8 cellular contexts compared by ENCODE assay signal in the genomic region with DNA sequence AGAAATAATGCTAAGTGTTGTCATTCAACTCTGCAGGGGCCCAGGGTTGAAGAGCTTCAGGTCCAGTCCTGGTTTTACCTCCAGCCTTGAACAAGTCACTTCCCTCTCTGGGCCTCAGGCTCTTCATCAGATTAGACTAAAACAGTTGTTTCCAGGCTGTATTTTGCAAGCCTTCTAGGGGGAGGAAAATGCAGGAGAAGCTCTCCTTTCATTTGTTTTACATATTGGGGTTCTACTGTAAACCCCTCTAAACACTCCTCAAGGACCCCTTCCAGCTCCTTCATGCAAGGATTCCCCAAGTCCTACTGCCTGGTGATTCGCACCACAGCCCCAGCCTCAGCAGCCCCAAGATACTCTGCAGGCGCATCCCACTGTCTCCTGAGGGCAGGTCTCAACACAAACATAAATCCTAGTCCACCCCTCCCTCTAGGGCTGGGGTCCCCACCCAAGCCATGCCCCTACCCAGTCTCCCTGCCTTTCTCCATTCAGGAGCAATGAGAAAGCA. TPM values are rescaled to one million over a fixed set of nuclear protein-coding genes. Genes with fewer than 3 reads are reported as not detected.
DNase-seq lines count a peak whose midpoint lies in the region; ATAC-seq, FAIRE-seq and TF ChIP-seq lines count a peak whose summit lies in the region.

No MANE protein-coding gene starts in this region.

- ATAC-seq in K562: peak; percentile 93
- ATAC-seq in HG02642 (IDR thresholded peaks at IDR 0.05; ENCODE audit: poor library complexity, unreplicated experiment): no peak
- no peak for ATAC-seq in GM19395 (IDR thresholded peaks at IDR 0.05; ENCODE audit: unreplicated experiment)

- H3K27ac Mint-ChIP-seq in glutamatergic neuron (ENCODE audit: unreplicated experiment): no peak overlapping the region

- POLR2A ChIA-PET in K562 (lab: Yijun Ruan, JAX): interaction anchor here (0.6 kb wide), 1 partner anchor 56 kb away, joined by 3 read pairs; no protein-coding TSS in a partner anchor

- H3K27me3 Mint-ChIP-seq in glutamatergic neuron (ENCODE audit: unreplicated experiment): peaks cover 2% of the 10 kb centered on the region

- no peak; the same call in 1 of the 2 replicates for TF ChIP-seq POLR2A in K562 (conservative IDR thresholded peaks at IDR 0.05)

- CTCF ChIA-PET in K562 (lab: Yijun Ruan, JAX; ENCODE audit: low intra/inter-chr PET ratio): no interaction called here

- no TSS peak for BruUV-seq in K562 (replicated peaks; lab: Mats Ljungman, UMichigan)

- H3K27me3 ChIP-seq in DOHH2 (ENCODE audit: control insufficient read depth, low read length): peaks cover 15% of the 10 kb centered on the region
- no peaks in the 10 kb centered on the region for H3K27me3 ChIP-seq in Loucy (ENCODE audit: insufficient read depth, low read length, poor library complexity, severe bottlenecking)
- no peaks in the 10 kb centered on the region for H3K27me3 ChIP-seq in K562 (ENCODE audit: control insufficient read depth in 2 of 2, insufficient read depth in 2 of 2, low read length in 2 of 2)

- FAIRE-seq in K562 (lab: Jason Lieb, UNC): peak; percentile 94

- H3K9me3 Mint-ChIP-seq in glutamatergic neuron (ENCODE audit: unreplicated experiment): peaks cover 3% of the 10 kb centered on the region

- in situ Hi-C loops in K562 (cut with MboI): no loop called here

- H3K79me2 ChIP-seq in DOHH2 (ENCODE audit: control insufficient read depth, low read length) (no peaks in the 10 kb centered on the region), Loucy (ENCODE audit: insufficient read depth, low read length) (no peaks in the 10 kb centered on the region), K562 (ENCODE audit: control insufficient read depth, insufficient read depth, low read length) (no peaks in the 10 kb centered on the region)

- 5% methylated on average over 2 of the region's 2 CpGs for WGBS in K562 (ENCODE audit: insufficient coverage, low coverage, missing lambda C conversion rate)
- WGBS in mesodermal cell (ENCODE audit: insufficient coverage in 2 of 2), 2 experiments: 40 to 83% methylated on average over 1 to 2 of the region's 2 CpGs

- H3K9ac ChIP-seq in Loucy (ENCODE audit: low read depth, low read length, poor library complexity, severe bottlenecking) (peak overlapping the region; percentile 87), K562 (ENCODE audit: insufficient read depth in 1 of 2, low read depth in 2 of 2, low read length in 2 of 2) (peak overlapping the region; percentile 69 to 82; a peak in 3 of 4 replicates)

- no peaks in the 10 kb centered on the region for H3K9me2 ChIP-seq in DOHH2 (replicated peaks; ENCODE audit: control insufficient read depth, low read length)
- H3K9me2 ChIP-seq in Loucy (replicated peaks; ENCODE audit: low read depth, low read length): no peaks in the 10 kb centered on the region

- H3K27ac ChIP-seq in DOHH2 (ENCODE audit: low read depth, low read length): no peak overlapping the region
- H3K27ac ChIP-seq in K562 (ENCODE audit: extremely low read depth, low read depth, low read length): peak overlapping the region; percentile 82
- H3K27ac ChIP-seq in mesodermal cell (ENCODE audit: low read depth, low read length, severe bottlenecking): peak overlapping the region; percentile 62

- intact Hi-C loops in K562 (cut with micrococcal nuclease): loop anchor here (1.0 to 5.0 kb wide), 2 partner anchors 56 to 91 kb away; no protein-coding TSS in a partner anchor

- TF ChIP-seq CTCF in DOHH2 (IDR thresholded peaks at IDR 0.05; ENCODE audit: low read depth, low read length, poor library complexity, severe bottlenecking): no peak
- TF ChIP-seq CTCF in Loucy (conservative IDR thresholded peaks at IDR 0.05; ENCODE audit: low read length): no peak
- TF ChIP-seq CTCF in K562 (IDR thresholded peaks at IDR 0.05 in 2 of 3, conservative IDR thresholded peaks at IDR 0.05 in 1 of 3; ENCODE audit: insufficient read depth in 2 of 3, low read depth in 1 of 3, low read length in 3 of 3): no peak
- TF ChIP-seq CTCF in glutamatergic neuron (IDR thresholded peaks at IDR 0.05; ENCODE audit: partially characterized antibody, unreplicated experiment): no peak

- H3K4me1 ChIP-seq in DOHH2 (ENCODE audit: control insufficient read depth, low read length): peaks cover 8% of the 10 kb centered on the region
- peaks cover 17% of the 10 kb centered on the region for H3K4me1 ChIP-seq in Loucy (ENCODE audit: insufficient read depth, low read length, poor library complexity, severe bottlenecking)
- H3K4me1 ChIP-seq in K562 (replicated peaks in 1 of 2; ENCODE audit: control insufficient read depth in 2 of 2, insufficient read depth in 2 of 2, low read length in 2 of 2): peaks cover 34 to 46% of the 10 kb centered on the region in 2 experiments
- H3K4me1 ChIP-seq in mesodermal cell (ENCODE audit: control insufficient read depth, insufficient read depth, low read length, poor library complexity, severe bottlenecking): peaks cover 16% of the 10 kb centered on the region

- DNase-seq in K562 (ENCODE audit: extremely low read depth in 1 of 4, low spot score in 3 of 4): peak; percentile 70 to 92 (median 74)
- no peak for DNase-seq in DMS153 treated with DMSO at 0.1 percent for 48 hours (lab: John Stamatoyannopoulos, UW; ENCODE audit: unreplicated experiment)
- DNase-seq in glutamatergic neuron: no peak

- peak overlapping the region; percentile 60 for H3K4me2 ChIP-seq in DOHH2 (ENCODE audit: low read length)
- peak overlapping the region; percentile 94 for H3K4me2 ChIP-seq in Loucy (ENCODE audit: low read depth, low read length, poor library complexity, severe bottlenecking)
- H3K4me2 ChIP-seq in K562 (ENCODE audit: insufficient read depth, low read length): peak overlapping the region; percentile 82

- peak; percentile 90 for TF ChIP-seq EP300 in K562 (IDR thresholded peaks at IDR 0.05; ENCODE audit: low read length)

- peak in 1 of 2 experiments; percentile 23; a peak in 1 of 4 replicates for TF ChIP-seq RAD21 in K562 (CRISPR knock-in tag; conservative IDR thresholded peaks at IDR 0.05 in 1 of 2, IDR thresholded peaks at IDR 0.05 in 1 of 2)

- H3K36me3 Mint-ChIP-seq in glutamatergic neuron (ENCODE audit: unreplicated experiment): peaks cover 8% of the 10 kb centered on the region

- H3K4me1 Mint-ChIP-seq in glutamatergic neuron (ENCODE audit: low read depth, unreplicated experiment): peaks cover 1% of the 10 kb centered on the region

- H3K4me3 Mint-ChIP-seq in glutamatergic neuron (ENCODE audit: unreplicated experiment): no peak overlapping the region

- H2AFZ ChIP-seq in Loucy (ENCODE audit: low read length) (peak overlapping the region; percentile 72), K562 (ENCODE audit: low read depth, low read length) (peak overlapping the region; percentile 79)

- H4K20me1 ChIP-seq in DOHH2 (ENCODE audit: control insufficient read depth, insufficient read depth, low read depth, low read length) (no peaks in the 10 kb centered on the region), Loucy (ENCODE audit: insufficient read depth, low read length, poor library complexity, severe bottlenecking) (no peaks in the 10 kb centered on the region), K562 (replicated peaks; ENCODE audit: control insufficient read depth, insufficient read depth, low read length) (no peaks in the 10 kb centered on the region)

- H3K9me3 ChIP-seq in DOHH2 (ENCODE audit: control insufficient read depth, insufficient read depth, low read length) (no peaks in the 10 kb centered on the region), Loucy (ENCODE audit: insufficient read depth, low read depth, low read length) (no peaks in the 10 kb centered on the region), K562 (replicated peaks; ENCODE audit: control insufficient read depth, insufficient read depth, low read depth, low read length) (no peaks in the 10 kb centered on the region), mesodermal cell (ENCODE audit: control insufficient read depth, low read length) (no peaks in the 10 kb centered on the region)

- peak overlapping the region; percentile 37 for H3K4me3 ChIP-seq in DOHH2 (ENCODE audit: low read length)
- peak overlapping the region; percentile 67 for H3K4me3 ChIP-seq in Loucy (ENCODE audit: low read length, poor library complexity, severe bottlenecking)
- H3K4me3 ChIP-seq in K562: peak overlapping the region; percentile 24; the same call in 1 of the 2 replicates
- H3K4me3 ChIP-seq in mesodermal cell (ENCODE audit: extremely low read depth, insufficient read depth, low read length, poor library complexity, severe bottlenecking): no peak overlapping the region

- H3K36me3 ChIP-seq in DOHH2 (ENCODE audit: control insufficient read depth, low read length) (no peaks in the 10 kb centered on the region), Loucy (ENCODE audit: insufficient read depth, low read length) (no peaks in the 10 kb centered on the region), K562 (ENCODE audit: control insufficient read depth, insufficient read depth, low read length) (no peaks in the 10 kb centered on the region), mesodermal cell (ENCODE audit: control insufficient read depth, insufficient read depth, low read length) (no peaks in the 10 kb centered on the region)

- H3F3A ChIP-seq in DOHH2 (ENCODE audit: control insufficient read depth, insufficient read depth): no peaks in the 10 kb centered on the region
- H3F3A ChIP-seq in Loucy (ENCODE audit: low read depth): no peaks in the 10 kb centered on the region

- no peaks in the 10 kb centered on the region for H3K9me1 ChIP-seq in K562 (ENCODE audit: control insufficient read depth, insufficient read depth, low read length)

RNA-seq across cellular contexts. Expression of a gene that starts 2.7 kb away (rescaled TPM):
- not detected in 2 replicates for total RNA-seq in K562 (2011; cell fraction: chromatin; rRNA removed; ENCODE audit: low replicate concordance)
- total RNA-seq in K562 (2011; cell fraction: nucleolus; rRNA removed): not detected in 2 replicates
- total RNA-seq in K562 (2011; cell fraction: nucleoplasm; rRNA removed): not detected in 2 replicates
- 0.59 TPM in 1 of 2 replicates, not detected in the other for total RNA-seq in K562 (2014; rRNA removed)
- total RNA-seq in K562 (2014; rRNA removed; fragmentation: Illumina TruSeq; extraction: Trizol): not detected in 2 replicates
- not detected in 2 replicates for total RNA-seq in K562 (2015; rRNA removed; fragmentation: Illumina TruSeq; extraction: Trizol)
- not detected in 2 replicates for total RNA-seq in K562 (2021)
- polyA plus RNA-seq in K562 (2011; rRNA removed): 0.05 TPM in 1 of 2 replicates, not detected in the other
- not detected in 2 replicates for polyA plus RNA-seq in K562 (2011; cell fraction: cytosol; rRNA removed)
- 0.24 TPM in 1 of 2 replicates, not detected in the other for polyA plus RNA-seq in K562 (2011; cell fraction: nucleus; rRNA removed)
- polyA plus RNA-seq in K562 (2012): not detected in 2 replicates
- 0.06 TPM in 1 of 2 replicates, not detected in the other for polyA plus RNA-seq in K562 (2014; fragmentation: Illumina TruSeq; extraction: Trizol)
- under 1 TPM in 1 of 2 experiments, not detected in 1; 0.04 TPM for polyA plus RNA-seq in K562 (2014; fragmentation: Nextera tagmentation; extraction: Ambion mirVana)
- polyA plus RNA-seq in K562 (2014; rRNA removed): 0.13 TPM in 1 of 2 replicates, not detected in the other
- polyA minus RNA-seq in K562 (2011; rRNA and poly(A)+ RNA removed): not detected in 2 replicates
- polyA minus RNA-seq in K562 (2011; cell fraction: cytosol; rRNA and poly(A)+ RNA removed): not detected in 2 replicates
- polyA minus RNA-seq in K562 (2011; cell fraction: nucleus; rRNA and poly(A)+ RNA removed): not detected in 2 replicates
- 0.37 TPM for polyA plus RNA-seq in mesodermal cell (2013, experiment 1 of 2)
- 0.15 TPM for polyA plus RNA-seq in mesodermal cell (2013, experiment 2 of 2)
- total RNA-seq in glutamatergic neuron (ENCODE audit: unreplicated experiment): 0.39 TPM

RNA-seq across cellular contexts. Expression of a gene that starts 25.9 kb away (rescaled TPM):
- total RNA-seq in K562 (2011; cell fraction: chromatin; rRNA removed; ENCODE audit: low replicate concordance): 3.0 and 3.8 TPM in 2 replicates
- total RNA-seq in K562 (2011; cell fraction: nucleolus; rRNA removed): 1.2 and 2.4 TPM in 2 replicates
- 3.7 and 4.8 TPM in 2 replicates for total RNA-seq in K562 (2011; cell fraction: nucleoplasm; rRNA removed)
- total RNA-seq in K562 (2014; rRNA removed) (0.20 and 0.23 TPM in 2 replicates), K562 (2014; rRNA removed; fragmentation: Illumina TruSeq; extraction: Trizol) (0.22 and 0.26 TPM in 2 replicates), K562 (2015; rRNA removed; fragmentation: Illumina TruSeq; extraction: Trizol) (0.11 TPM in 2 replicates), K562 (2021) (0.36 and 0.42 TPM in 2 replicates), glutamatergic neuron (ENCODE audit: unreplicated experiment) (0.74 TPM)
- polyA plus RNA-seq in K562 (2011; rRNA removed) (0.26 and 0.62 TPM in 2 replicates), K562 (2014; fragmentation: Illumina TruSeq; extraction: Trizol) (0.12 and 0.21 TPM in 2 replicates), K562 (2014; fragmentation: Nextera tagmentation; extraction: Ambion mirVana) (under 1 TPM in 1 of 2 experiments, not detected in 1; 0.13 TPM), K562 (2014; rRNA removed) (0.24 and 0.52 TPM in 2 replicates)
- polyA plus RNA-seq in K562 (2011; cell fraction: cytosol; rRNA removed): 0.04 and 0.28 TPM in 2 replicates
- 2.4 and 5.4 TPM in 2 replicates for polyA plus RNA-seq in K562 (2011; cell fraction: nucleus; rRNA removed)
- polyA plus RNA-seq in K562 (2012): 0.14 and 0.47 TPM in 2 replicates
- polyA minus RNA-seq in K562 (2011; rRNA and poly(A)+ RNA removed): 0.11 and 0.48 TPM in 2 replicates
- polyA minus RNA-seq in K562 (2011; cell fraction: cytosol; rRNA and poly(A)+ RNA removed): not detected in 2 replicates
- 0.54 and 1.6 TPM in 2 replicates for polyA minus RNA-seq in K562 (2011; cell fraction: nucleus; rRNA and poly(A)+ RNA removed)
- 0.66 TPM for polyA plus RNA-seq in mesodermal cell (2013, experiment 1 of 2)
- polyA plus RNA-seq in mesodermal cell (2013, experiment 2 of 2): 0.46 TPM

Comparison
In these comparisons a context has a peak if more than half of its experiments do, and no peak if none do; other contexts are left out.
1. DNase-seq: peak in K562 (4 of 4); none in DMS153 treated with DMSO at 0.1 percent for 48 hours (single experiment) and glutamatergic neuron (single experiment).
2. Peak in every context shown above with its lines, with median percentiles within 50 percentile points of each other: H3K4me2 ChIP-seq.